Comparison of ENCODE assay signal across 17 cellular contexts in the genomic region with DNA sequence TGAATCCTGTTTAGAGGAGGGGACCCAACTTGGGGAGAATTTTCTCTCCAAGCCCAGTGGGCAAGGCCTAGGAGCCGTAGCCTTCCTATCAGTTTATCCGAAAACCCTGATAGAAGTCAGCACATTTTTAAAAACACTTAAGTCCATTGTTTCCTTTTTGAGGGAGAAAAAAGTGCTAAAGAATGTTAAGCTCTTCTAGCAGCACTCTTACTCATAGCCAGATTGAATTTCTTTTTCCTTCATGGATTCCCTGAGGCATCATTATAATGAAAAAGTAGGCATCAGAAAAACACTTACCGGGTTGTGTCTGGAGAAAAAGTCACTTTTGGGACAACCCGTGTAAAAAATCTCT.
DNase-seq lines count a peak whose midpoint lies in the region; ATAC-seq, FAIRE-seq and TF ChIP-seq lines count a peak whose summit lies in the region.
"Had no signal": no experiment of that assay in that cellular context is flagged by ENCODE, and none has a peak within 500 bp of the region (broad histone marks: within the 10 kb centered on the region; RNA-seq: fewer than 3 reads in every experiment).

No MANE protein-coding gene starts in this region.

- dilution Hi-C loops in endothelial cell of umbilical vein (cut with MboI; ENCODE audit: extremely low pct_ligation_motif_present, low sequenced_read_pairs): no loop called here

- H3K9me3 ChIP-seq in AG04450 (ENCODE audit: control insufficient read depth, insufficient read depth, low read length) (no peaks in the 10 kb centered on the region), endothelial cell of umbilical vein (replicated peaks; ENCODE audit: control insufficient read depth, insufficient read depth, low read length) (no peaks in the 10 kb centered on the region), Caco-2 (no peaks in the 10 kb centered on the region)

- H3K36me3 Mint-ChIP-seq in Caco-2 (ENCODE audit: insufficient read depth, unreplicated experiment): no peaks in the 10 kb centered on the region
- H3K36me3 Mint-ChIP-seq: CD14-positive monocyte had no signal

- H3K4me3 Mint-ChIP-seq in Caco-2 (ENCODE audit: unreplicated experiment): no peak overlapping the region
- H3K4me3 Mint-ChIP-seq: CD14-positive monocyte; stimulated activated naive CD8-positive, alpha-beta T cell treated with anti-CD3 and anti-CD28 coated beads, Interleukin-15, amount 100 ng/mL, for 72 hours had no signal

- no TSS peak for BruUV-seq in endothelial cell of umbilical vein (replicated peaks; lab: Mats Ljungman, UMichigan)
- no TSS peak for BruUV-seq in Caco-2 (replicated peaks; lab: Mats Ljungman, UMichigan)

- H3K27ac Mint-ChIP-seq in Caco-2 (ENCODE audit: unreplicated experiment): no peak overlapping the region
- H3K27ac Mint-ChIP-seq: CD14-positive monocyte; stimulated activated naive CD8-positive, alpha-beta T cell treated with anti-CD3 and anti-CD28 coated beads, Interleukin-15, amount 100 ng/mL, for 72 hours had no signal

- H3K36me3 ChIP-seq in endothelial cell of umbilical vein (ENCODE audit: control insufficient read depth in 2 of 2, extremely low read depth in 1 of 2, insufficient read depth in 2 of 2, low read length in 2 of 2) (no peaks in the 10 kb centered on the region), Caco-2 (ENCODE audit: control insufficient read depth, insufficient read depth, low read length) (no peaks in the 10 kb centered on the region)

- H3K27ac ChIP-seq in AG04450 (ENCODE audit: low read depth, low read length): peak overlapping the region; percentile 69
- H3K27ac ChIP-seq in endothelial cell of umbilical vein (ENCODE audit: insufficient read depth, low read depth, low read length): peak overlapping the region; percentile 91

- H3K4me2 ChIP-seq in endothelial cell of umbilical vein (ENCODE audit: insufficient read depth, low read length): peak overlapping the region; percentile 25

- no peak for ATAC-seq in HG03135 (IDR thresholded peaks at IDR 0.05; ENCODE audit: unreplicated experiment)
- ATAC-seq: HCT116; stimulated activated naive CD8-positive, alpha-beta T cell treated with anti-CD3 and anti-CD28 coated beads, Interleukin-15, amount 100 ng/mL, for 72 hours had no signal

- H4K20me1 ChIP-seq in endothelial cell of umbilical vein (replicated peaks; ENCODE audit: control insufficient read depth, extremely low read depth, insufficient read depth, low read length): no peaks in the 10 kb centered on the region

- peaks cover 53% of the 10 kb centered on the region for H3K4me1 ChIP-seq in endothelial cell of umbilical vein (ENCODE audit: control insufficient read depth, extremely low read depth, insufficient read depth, low read length)
- H3K4me1 ChIP-seq in Caco-2: no peaks in the 10 kb centered on the region

- H3K4me3 ChIP-seq in AG04450 (ENCODE audit: low read depth, low read length) (no peak overlapping the region), endothelial cell of umbilical vein (replicated peaks in 1 of 3; ENCODE audit: insufficient read depth in 1 of 3, low read depth in 1 of 3, low read length in 3 of 3) (no peak overlapping the region), Caco-2 (ENCODE audit: low read depth, low read length) (no peak overlapping the region)

- TF ChIP-seq CTCF in AG04450 (IDR thresholded peaks at IDR 0.05; ENCODE audit: low read depth, low read length) (no peak), endothelial cell of umbilical vein (IDR thresholded peaks at IDR 0.05; ENCODE audit: extremely low read depth in 1 of 2, insufficient read depth in 1 of 2, low read depth in 1 of 2, low read length in 2 of 2) (no peak), Caco-2 (IDR thresholded peaks at IDR 0.05; ENCODE audit: insufficient read depth in 1 of 2, low read depth in 1 of 2, low read length in 1 of 2, severe bottlenecking in 1 of 2, unreplicated experiment in 1 of 2) (no peak), D721Med (IDR thresholded peaks at IDR 0.05; ENCODE audit: insufficient read depth, missing control alignments) (no peak)

- H2AFZ ChIP-seq in endothelial cell of umbilical vein (ENCODE audit: low read depth, low read length): peak overlapping the region; percentile 81

- intact Hi-C loops in endothelial cell of umbilical vein (cut with micrococcal nuclease): loop anchor here (1.0 to 5.0 kb wide), 4 partner anchors 49 to 847 kb away; partner anchors contain the start of gene FZD8
- intact Hi-C loops in Caco-2 (cut with micrococcal nuclease; ENCODE audit: unreplicated experiment): no loop called here

- peak; percentile 44 for DNase-seq in AG04450 (ENCODE audit: low read depth, low spot score)
- peak; percentile 94 for DNase-seq in RPMI7951 (ENCODE audit: low read depth)
- DNase-seq in endothelial cell of umbilical vein (ENCODE audit: low read depth, low spot score): no peak
- DNase-seq in myocyte (ENCODE audit: low read depth): peak; percentile 71
- no peak for DNase-seq in Caco-2
- no peak for DNase-seq in D721Med (ENCODE audit: insufficient read length, low spot score)
- DNase-seq in hippocampal formation (lab: John Stamatoyannopoulos, UW): no peak
- DNase-seq: activated CD4-positive, alpha-beta T cell treated with anti-CD3 and anti-CD28 coated beads, Interleukin-2, amount 50 U/mL, for 4 hours; activated naive CD4-positive, alpha-beta T cell treated with Interleukin-2 at 50 U/mL for 16 hours; effector CD8-positive, alpha-beta T cell; NCI-H524 treated with DMSO at 0.1 percent for 48 hours; stimulated activated CD4-positive, alpha-beta T cell treated with anti-CD3 and anti-CD28 coated beads, Interleukin-4, amount 100 ng/mL, for 24 hours; stimulated activated naive CD8-positive, alpha-beta T cell treated with anti-CD3 and anti-CD28 coated beads, Interleukin-15, amount 100 ng/mL, for 72 hours; T-helper 1 cell had no signal

- FAIRE-seq in endothelial cell of umbilical vein (lab: Jason Lieb, UNC) (no peak), D721Med (lab: Jason Lieb, UNC) (no peak)

- peak overlapping the region; percentile 28 for H3K9ac ChIP-seq in endothelial cell of umbilical vein (replicated peaks; ENCODE audit: extremely low read depth, insufficient read depth, low read length)

- no peaks in the 10 kb centered on the region for H3K27me3 ChIP-seq in AG04450 (ENCODE audit: control insufficient read depth, insufficient read depth, low read length)
- H3K27me3 ChIP-seq in endothelial cell of umbilical vein (ENCODE audit: control insufficient read depth in 2 of 2, insufficient read depth in 2 of 2, low read length in 2 of 2): no peaks in the 10 kb centered on the region
- H3K27me3 ChIP-seq in Caco-2 (replicated peaks; ENCODE audit: control insufficient read depth, insufficient read depth, low read length): no peaks in the 10 kb centered on the region

- no peak for TF ChIP-seq POLR2A in endothelial cell of umbilical vein (IDR thresholded peaks at IDR 0.05; ENCODE audit: low read depth, low read length)

- no peaks in the 10 kb centered on the region for H3K4me1 Mint-ChIP-seq in Caco-2 (ENCODE audit: low read depth, unreplicated experiment)
- H3K4me1 Mint-ChIP-seq: CD14-positive monocyte; stimulated activated naive CD8-positive, alpha-beta T cell treated with anti-CD3 and anti-CD28 coated beads, Interleukin-15, amount 100 ng/mL, for 72 hours had no signal

- POLR2A ChIA-PET in AG04450 (lab: Yijun Ruan, JAX): interaction anchor here (0.9 kb wide), 1 partner anchor 241 kb away, joined by 3 read pairs; no protein-coding TSS in a partner anchor
- POLR2A ChIA-PET in endothelial cell of umbilical vein (lab: Charles Lee): no interaction called here
- POLR2A ChIA-PET in Caco-2 (lab: Charles Lee): no interaction called here

- no peaks in the 10 kb centered on the region for H3K9me3 Mint-ChIP-seq in Caco-2 (ENCODE audit: unreplicated experiment)
- H3K9me3 Mint-ChIP-seq: stimulated activated naive CD8-positive, alpha-beta T cell treated with anti-CD3 and anti-CD28 coated beads, Interleukin-15, amount 100 ng/mL, for 72 hours had no signal

- H3K27me3 Mint-ChIP-seq in Caco-2 (ENCODE audit: insufficient read depth, unreplicated experiment): peaks cover 4% of the 10 kb centered on the region
- H3K27me3 Mint-ChIP-seq: stimulated activated naive CD8-positive, alpha-beta T cell treated with anti-CD3 and anti-CD28 coated beads, Interleukin-15, amount 100 ng/mL, for 72 hours had no signal

- H3K79me2 ChIP-seq in endothelial cell of umbilical vein (ENCODE audit: control insufficient read depth, insufficient read depth, low read length): no peaks in the 10 kb centered on the region

- CTCF ChIA-PET in AG04450 (lab: Charles Lee): interaction anchor here (0.7 to 2.0 kb wide), 3 partner anchors 24 to 854 kb away, joined by 4 to 6 read pairs (median 6); no protein-coding TSS in a partner anchor
- CTCF ChIA-PET in endothelial cell of umbilical vein (lab: Charles Lee): interaction anchor here (0.7 to 2.5 kb wide), 11 partner anchors 11 to 877 kb away, joined by 3 to 11 read pairs (median 5); no protein-coding TSS in a partner anchor
- CTCF ChIA-PET in Caco-2 (lab: Charles Lee): no interaction called here

- no peaks in the 10 kb centered on the region for H3K9me1 ChIP-seq in endothelial cell of umbilical vein (replicated peaks; ENCODE audit: control insufficient read depth, extremely low read depth, insufficient read depth, low read length)

TF ChIP-seq in endothelial cell of umbilical vein, 7 proteins besides CTCF, POLR2A, EP300 and RAD21:
- TF ChIP-seq POLR2AphosphoS5 (IDR thresholded peaks at IDR 0.05; ENCODE audit: insufficient read depth, low read depth, low read length): no peak
- no peak for TF ChIP-seq MYC (IDR thresholded peaks at IDR 0.05; ENCODE audit: low read depth, low read length)
- no peak for TF ChIP-seq MAX (IDR thresholded peaks at IDR 0.05; ENCODE audit: insufficient read depth, insufficient read length)
- TF ChIP-seq FOS (IDR thresholded peaks at IDR 0.05; ENCODE audit: borderline replicate concordance, insufficient read depth, low read length): no peak
- no peak for TF ChIP-seq JUN (IDR thresholded peaks at IDR 0.05; ENCODE audit: borderline replicate concordance, insufficient read depth, insufficient read length, low read depth)
- no peak for TF ChIP-seq EZH2 (IDR thresholded peaks at IDR 0.05; ENCODE audit: borderline replicate concordance, low read depth, low read length, severe bottlenecking)
- TF ChIP-seq GATA2 (IDR thresholded peaks at IDR 0.05; ENCODE audit: insufficient read depth, insufficient read length, low read depth, low read length): no peak

Comparison
In these comparisons a context has a peak if more than half of its experiments do, and no peak if none do; other contexts are left out.
1. DNase-seq: peak in AG04450 (single experiment), RPMI7951 (single experiment) and myocyte (single experiment); none in endothelial cell of umbilical vein (single experiment), Caco-2 (0 of 2), D721Med (single experiment) and hippocampal formation (0 of 2).